In the genomic region with DNA sequence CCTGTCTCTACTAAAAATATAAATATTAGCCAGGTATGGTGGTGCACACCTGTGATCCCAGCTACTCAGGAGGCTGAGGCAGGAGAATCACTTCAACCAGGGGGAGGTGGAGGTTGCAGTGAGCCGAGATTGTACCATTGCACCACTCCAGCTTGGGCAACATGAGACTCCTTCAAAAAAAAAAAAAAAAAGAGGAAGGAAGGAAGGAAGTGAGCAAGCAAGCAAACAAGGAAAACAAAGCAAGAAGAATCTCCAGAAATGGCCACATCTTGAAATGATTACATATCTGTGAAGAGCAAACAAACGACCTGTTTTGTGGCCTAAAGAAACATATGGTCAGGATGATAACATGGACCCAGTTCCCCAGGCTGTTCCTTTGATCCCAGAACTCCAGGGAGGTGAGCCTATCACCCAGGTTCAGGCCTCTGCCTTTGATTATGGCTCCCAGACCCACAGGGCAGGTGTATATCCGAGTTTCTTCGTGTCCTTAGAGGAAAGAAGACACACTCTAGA, we compare ENCODE assay signal across 1 cellular context.
TF ChIP-seq lines count a peak whose summit lies in the region.

No MANE protein-coding gene starts in this region.

TF ChIP-seq in SK-N-SH, 30 proteins besides CTCF, POLR2A, EP300 and RAD21:
- TF ChIP-seq TCF12 (IDR thresholded peaks at IDR 0.05) (peak; percentile 32; the same call in 1 of the 2 replicates), NRF1 (IDR thresholded peaks at IDR 0.05; ENCODE audit: low read depth, low read length) (no peak)
TF ChIP-seq in SK-N-SH: peak in this region for 1.
